In the genomic region with DNA sequence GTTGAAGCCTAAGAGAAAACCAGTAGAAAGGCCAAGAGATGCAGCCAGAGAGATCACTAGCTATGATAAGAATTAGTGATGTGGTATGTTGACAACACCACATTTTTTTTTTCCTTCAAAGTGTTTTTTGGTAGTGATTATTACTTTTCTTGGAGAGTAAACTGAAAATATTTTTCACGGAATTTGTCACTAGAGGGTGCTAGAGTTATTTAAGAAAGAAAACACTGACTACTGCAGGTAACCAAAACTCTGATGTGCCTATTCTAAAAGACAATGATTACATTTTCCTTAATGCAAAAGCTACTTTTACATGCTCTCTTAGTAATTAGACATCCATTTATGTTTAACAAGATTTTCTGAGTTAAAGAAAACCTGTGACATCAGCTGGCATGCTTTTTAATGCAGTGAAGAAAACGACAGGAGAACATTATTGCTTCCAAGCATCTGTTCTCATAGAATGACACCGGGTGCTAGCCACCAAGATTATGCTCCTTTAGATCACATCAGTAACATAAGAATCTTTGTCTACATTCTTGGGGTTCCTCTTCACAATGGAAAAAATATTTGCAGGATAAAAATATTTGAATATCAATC, we compare ENCODE assay signal across 9 cellular contexts. TPM values are rescaled to one million over a fixed set of nuclear protein-coding genes. Genes with fewer than 3 reads are reported as not detected.
DNase-seq lines count a peak whose midpoint lies in the region; ATAC-seq, FAIRE-seq and TF ChIP-seq lines count a peak whose summit lies in the region.
"Had no signal": no experiment of that assay in that cellular context is flagged by ENCODE, and none has a peak within 500 bp of the region (broad histone marks: within the 10 kb centered on the region; RNA-seq: fewer than 3 reads in every experiment).

No MANE protein-coding gene starts in this region.

- H4K20me1 ChIP-seq in DOHH2 (ENCODE audit: control insufficient read depth, insufficient read depth, low read depth, low read length), result no peaks in the 10 kb centered on the region

- H3K27ac ChIP-seq in DOHH2 (ENCODE audit: low read depth, low read length) (no peak overlapping the region), parathyroid adenoma (no peak overlapping the region)

- POLR2A ChIA-PET in T-cell (lab: Charles Lee), result interaction anchor here (0.6 kb wide), 3 partner anchors 9 to 758 kb away, joined by 3 to 5 read pairs (median 4); no protein-coding TSS in a partner anchor

- TF ChIP-seq CTCF in DOHH2 (IDR thresholded peaks at IDR 0.05; ENCODE audit: low read depth, low read length, poor library complexity, severe bottlenecking), result peak; percentile 58
- peak; percentile 63 for TF ChIP-seq CTCF in parathyroid adenoma (IDR thresholded peaks at IDR 0.05)

- no peaks in the 10 kb centered on the region for H3K9me3 ChIP-seq in DOHH2 (ENCODE audit: control insufficient read depth, insufficient read depth, low read length)
- H3K9me3 ChIP-seq in parathyroid adenoma (ENCODE audit: control insufficient read depth, low read length), result no peaks in the 10 kb centered on the region

- H3K4me3 ChIP-seq in DOHH2 (ENCODE audit: low read length), result no peak overlapping the region
- no peak overlapping the region for H3K4me3 ChIP-seq in parathyroid adenoma (ENCODE audit: low read depth, low read length)

- H2AFZ ChIP-seq in parathyroid adenoma, result no peak overlapping the region

- H3K4me3 Mint-ChIP-seq in T-cell, result no peak overlapping the region
- H3K4me3 Mint-ChIP-seq: naive thymus-derived CD4-positive, alpha-beta T cell had no signal

- H3K9me3 Mint-ChIP-seq in T-cell, result no peaks in the 10 kb centered on the region
- H3K9me3 Mint-ChIP-seq: naive thymus-derived CD4-positive, alpha-beta T cell had no signal

- peak; percentile 29 for DNase-seq in NCI-H82 treated with DMSO at 0.1 percent for 48 hours (lab: John Stamatoyannopoulos, UW; ENCODE audit: unreplicated experiment)
- no peak for DNase-seq in T-cell
- no peak for DNase-seq in activated CD4-positive, alpha-beta T cell treated with anti-CD3 and anti-CD28 coated beads for 1 hour
- no peak for DNase-seq in activated naive CD4-positive, alpha-beta T cell treated with anti-CD3 and anti-CD28 coated beads, Interleukin-2, amount 50 U/mL, for 16 hours

- H3K4me1 ChIP-seq in DOHH2 (ENCODE audit: control insufficient read depth, low read length) (no peaks in the 10 kb centered on the region), parathyroid adenoma (no peaks in the 10 kb centered on the region)

- peak; percentile 48 for ATAC-seq in HG02678 (IDR thresholded peaks at IDR 0.05; ENCODE audit: unreplicated experiment)
- ATAC-seq in T-cell (replicated peaks in 1 of 4), result no peak
- ATAC-seq: naive thymus-derived CD4-positive, alpha-beta T cell had no signal

- H3K27ac Mint-ChIP-seq in T-cell, result no peak overlapping the region
- H3K27ac Mint-ChIP-seq: naive thymus-derived CD4-positive, alpha-beta T cell had no signal

- H3K36me3 ChIP-seq in DOHH2 (ENCODE audit: control insufficient read depth, low read length), result no peaks in the 10 kb centered on the region
- H3K36me3 ChIP-seq in parathyroid adenoma (ENCODE audit: control insufficient read depth, insufficient read depth, low read length), result no peaks in the 10 kb centered on the region

- peaks cover 0 to 4% of the 10 kb centered on the region in 2 donors for H3K27me3 Mint-ChIP-seq in T-cell

- CTCF ChIA-PET in T-cell (lab: Charles Lee), result interaction anchor here (0.5 to 2.6 kb wide), 22 partner anchors 9 to 970 kb away, joined by 3 to 40 read pairs (median 4); partner anchors contain the start of genes PRSS35 (in 2 of the 2), DOP1A (in 1 of the 2) and UBE3D (in 1 of the 2)

- no peaks in the 10 kb centered on the region for H3F3A ChIP-seq in DOHH2 (ENCODE audit: control insufficient read depth, insufficient read depth)

- FAIRE-seq in endometrium (lab: Jason Lieb, UNC), result peak; percentile 79

- no peak overlapping the region for H3K9ac ChIP-seq in parathyroid adenoma

- H3K27me3 ChIP-seq in DOHH2 (ENCODE audit: control insufficient read depth, low read length) (0 out of 2 replicates have a peak, but pooled peaks cover 10% of the 10 kb centered on the region), parathyroid adenoma (ENCODE audit: control insufficient read depth, insufficient read depth, low read length) (no peaks in the 10 kb centered on the region)

- no peak overlapping the region for H3K4me2 ChIP-seq in DOHH2 (ENCODE audit: low read length)
- no peak overlapping the region for H3K4me2 ChIP-seq in parathyroid adenoma (ENCODE audit: low read length)

- H3K79me2 ChIP-seq in DOHH2 (ENCODE audit: control insufficient read depth, low read length), result no peaks in the 10 kb centered on the region
- H3K79me2 ChIP-seq in parathyroid adenoma, result no peaks in the 10 kb centered on the region

- no peaks in the 10 kb centered on the region for H3K36me3 Mint-ChIP-seq in T-cell
- H3K36me3 Mint-ChIP-seq: naive thymus-derived CD4-positive, alpha-beta T cell had no signal

- no peaks in the 10 kb centered on the region for H3K4me1 Mint-ChIP-seq in T-cell
- H3K4me1 Mint-ChIP-seq: naive thymus-derived CD4-positive, alpha-beta T cell had no signal

- no peaks in the 10 kb centered on the region for H3K9me2 ChIP-seq in DOHH2 (replicated peaks; ENCODE audit: control insufficient read depth, low read length)

RNA-seq across cellular contexts. Expression of gene RWDD2A, which starts 28.8 kb away (rescaled TPM):
- 1 to 10 TPM; 1.5 to 4.1 (median 2.9) TPM for total RNA-seq in T-cell

RNA-seq across cellular contexts. Expression of gene PGM3, which starts 28.9 kb away (rescaled TPM):
- 10 to 100 TPM; 18.8 to 26.0 (median 24.3) TPM for total RNA-seq in T-cell
